In genomic region chr3:50297896-50298725, GRCh38 we compare ENCODE assay signal across 9 cellular contexts. TPM values are rescaled to one million over a fixed set of nuclear protein-coding genes. Genes with fewer than 3 reads are reported as not detected.
DNase-seq lines count a peak whose midpoint lies in the region; ATAC-seq and TF ChIP-seq lines count a peak whose summit lies in the region.
"Had no signal": no experiment of that assay in that cellular context is flagged by ENCODE, and none has a peak within 500 bp of the region (broad histone marks: within the 10 kb centered on the region; RNA-seq: fewer than 3 reads in every experiment).

No MANE protein-coding gene starts in this region.

- H3K9me3 ChIP-seq in iPS-18c (ENCODE audit: control insufficient read depth, insufficient read depth, low read length), result no peaks in the 10 kb centered on the region
- no peaks in the 10 kb centered on the region for H3K9me3 ChIP-seq in thymus (ENCODE audit: control insufficient read depth)

- H3K4me3 Mint-ChIP-seq in activated CD8-positive, alpha-beta memory T cell treated with anti-CD3 and anti-CD28 coated beads, Interleukin-2, amount 10 ng/mL, durations not matched to agents 7 days and 5 days, result peak overlapping the region; percentile 96
- peak overlapping the region; percentile 99 for H3K4me3 Mint-ChIP-seq in activated CD8-positive, alpha-beta T cell treated with anti-CD3 and anti-CD28 coated beads for 36 hours

- DNase-seq in activated CD8-positive, alpha-beta memory T cell treated with anti-CD3 and anti-CD28 coated beads, Interleukin-2, amount 10 ng/mL, durations not matched to agents 7 days and 5 days, result peak; percentile 54
- DNase-seq in activated CD8-positive, alpha-beta memory T cell treated with anti-CD3 and anti-CD28 coated beads, Interleukin-2, amount 50 U/mL, for 48 hours, result no peak
- DNase-seq in activated CD8-positive, alpha-beta T cell treated with anti-CD3 and anti-CD28 coated beads for 36 hours, result no peak
- no peak for DNase-seq in dermis blood vessel endothelial cell

- intact Hi-C loops in activated CD8-positive, alpha-beta T cell treated with anti-CD3 and anti-CD28 coated beads for 36 hours (cut with micrococcal nuclease), result no loop called here

- no peak for TF ChIP-seq CTCF in activated CD8-positive, alpha-beta T cell treated with anti-CD3 and anti-CD28 coated beads for 36 hours (IDR thresholded peaks at IDR 0.05)

- H3K36me3 ChIP-seq in thymus (ENCODE audit: control insufficient read depth, insufficient read depth), result no peaks in the 10 kb centered on the region

- H3K27me3 Mint-ChIP-seq in activated CD8-positive, alpha-beta memory T cell treated with anti-CD3 and anti-CD28 coated beads, Interleukin-2, amount 10 ng/mL, durations not matched to agents 7 days and 5 days, result no peaks in the 10 kb centered on the region
- no peaks in the 10 kb centered on the region for H3K27me3 Mint-ChIP-seq in activated CD8-positive, alpha-beta T cell treated with anti-CD3 and anti-CD28 coated beads for 36 hours

- H3K4me1 ChIP-seq in thymus (ENCODE audit: control insufficient read depth, insufficient read depth, low read length), result peaks cover 12% of the 10 kb centered on the region

- POLR2A ChIA-PET in activated CD8-positive, alpha-beta T cell treated with anti-CD3 and anti-CD28 coated beads for 36 hours (lab: Charles Lee), result interaction anchor here (0.9 to 3.1 kb wide), 13 partner anchors 8 to 61 kb away, joined by 3 to 14 read pairs (median 6); partner anchors contain the start of genes CYB561D2, LSMEM2, NPRL2 and RASSF1

- H3K36me3 Mint-ChIP-seq in activated CD8-positive, alpha-beta memory T cell treated with anti-CD3 and anti-CD28 coated beads, Interleukin-2, amount 10 ng/mL, durations not matched to agents 7 days and 5 days, result peaks cover 5% of the 10 kb centered on the region
- peaks cover 1% of the 10 kb centered on the region for H3K36me3 Mint-ChIP-seq in activated CD8-positive, alpha-beta T cell treated with anti-CD3 and anti-CD28 coated beads for 36 hours (ENCODE audit: low read depth)

- CTCF ChIA-PET in activated CD8-positive, alpha-beta memory T cell treated with anti-CD3 and anti-CD28 coated beads, Interleukin-2, amount 10 ng/mL, durations not matched to agents 7 days and 5 days (lab: Charles Lee), result interaction anchor here (0.5 to 17.4 kb wide), 18 partner anchors 9 to 293 kb away, joined by 3 to 266 read pairs (median 4); partner anchors contain the start of genes HYAL2, RASSF1, TMEM115 and TUSC2
- CTCF ChIA-PET in activated CD8-positive, alpha-beta T cell treated with anti-CD3 and anti-CD28 coated beads for 36 hours (lab: Charles Lee), result interaction anchor here (0.6 to 1.9 kb wide), 9 partner anchors 9 to 55 kb away, joined by 3 to 8 read pairs (median 4); partner anchors contain the start of genes LSMEM2 and TUSC2

- H3K9me3 Mint-ChIP-seq in activated CD8-positive, alpha-beta memory T cell treated with anti-CD3 and anti-CD28 coated beads, Interleukin-2, amount 10 ng/mL, durations not matched to agents 7 days and 5 days (ENCODE audit: low read depth), result no peaks in the 10 kb centered on the region
- no peaks in the 10 kb centered on the region for H3K9me3 Mint-ChIP-seq in activated CD8-positive, alpha-beta T cell treated with anti-CD3 and anti-CD28 coated beads for 36 hours

- no peak for ATAC-seq in activated CD8-positive, alpha-beta memory T cell treated with anti-CD3 and anti-CD28 coated beads, Interleukin-2, amount 10 ng/mL, durations not matched to agents 7 days and 5 days
- no peak for ATAC-seq in activated CD8-positive, alpha-beta T cell treated with anti-CD3 and anti-CD28 coated beads for 36 hours
- no peak for ATAC-seq in GM19467 (IDR thresholded peaks at IDR 0.05; ENCODE audit: unreplicated experiment)
- no peak for ATAC-seq in HG03439 (IDR thresholded peaks at IDR 0.05; ENCODE audit: unreplicated experiment)

- no peaks in the 10 kb centered on the region for H3K27me3 ChIP-seq in thymus (ENCODE audit: control insufficient read depth, insufficient read depth)

- WGBS in thymus, result 42% methylated on average over 9 of the region's 9 CpGs

- H3K27ac ChIP-seq in thymus (ENCODE audit: low read depth), result peak overlapping the region; percentile 52

- H3K27ac Mint-ChIP-seq in activated CD8-positive, alpha-beta memory T cell treated with anti-CD3 and anti-CD28 coated beads, Interleukin-2, amount 10 ng/mL, durations not matched to agents 7 days and 5 days, result peak overlapping the region; percentile 99
- peak overlapping the region; percentile 98 for H3K27ac Mint-ChIP-seq in activated CD8-positive, alpha-beta T cell treated with anti-CD3 and anti-CD28 coated beads for 36 hours

- H3K4me1 Mint-ChIP-seq in activated CD8-positive, alpha-beta memory T cell treated with anti-CD3 and anti-CD28 coated beads, Interleukin-2, amount 10 ng/mL, durations not matched to agents 7 days and 5 days, result peaks cover 23% of the 10 kb centered on the region
- H3K4me1 Mint-ChIP-seq in activated CD8-positive, alpha-beta T cell treated with anti-CD3 and anti-CD28 coated beads for 36 hours (ENCODE audit: low read depth), result peaks cover 17% of the 10 kb centered on the region

- H3K4me3 ChIP-seq in iPS-18c (ENCODE audit: insufficient read depth, low read depth, low read length) (peak overlapping the region; percentile 96; the same call in 1 of the 2 replicates), thymus (ENCODE audit: low read length) (peak overlapping the region; percentile 56)

RNA-seq across cellular contexts. Expression of gene HYAL3, which starts 1.1 kb away (rescaled TPM):
- total RNA-seq in activated CD8-positive, alpha-beta memory T cell treated with anti-CD3 and anti-CD28 coated beads, Interleukin-2, amount 10 ng/mL, durations not matched to agents 7 days and 5 days, result 10 to 100 TPM; 13.0 to 14.3 TPM
- total RNA-seq in activated CD8-positive, alpha-beta T cell treated with anti-CD3 and anti-CD28 coated beads for 36 hours, result 1 to 10 TPM; 3.3 to 4.1 TPM
- polyA plus RNA-seq in thymus, result 2.5 TPM
- total RNA-seq in dermis blood vessel endothelial cell, result 24.0 and 28.1 TPM in 2 replicates

RNA-seq across cellular contexts. Expression of gene NAA80, which starts 1.1 kb away (rescaled TPM):
- total RNA-seq in activated CD8-positive, alpha-beta memory T cell treated with anti-CD3 and anti-CD28 coated beads, Interleukin-2, amount 10 ng/mL, durations not matched to agents 7 days and 5 days, result 10 to 100 TPM; 23.1 to 37.3 TPM
- total RNA-seq in activated CD8-positive, alpha-beta T cell treated with anti-CD3 and anti-CD28 coated beads for 36 hours, result 10 to 100 TPM; 23.2 to 23.4 TPM
- polyA plus RNA-seq in thymus, result 23.7 TPM
- total RNA-seq in dermis blood vessel endothelial cell, result 4.9 and 7.3 TPM in 2 replicates

RNA-seq across cellular contexts. Expression of gene HYAL1, which starts 5.3 kb away (rescaled TPM):
- under 1 TPM; 0.14 to 0.15 TPM for total RNA-seq in activated CD8-positive, alpha-beta memory T cell treated with anti-CD3 and anti-CD28 coated beads, Interleukin-2, amount 10 ng/mL, durations not matched to agents 7 days and 5 days
- not detected for total RNA-seq in activated CD8-positive, alpha-beta T cell treated with anti-CD3 and anti-CD28 coated beads for 36 hours
- polyA plus RNA-seq in thymus, result 1.8 TPM
- 11.4 and 30.6 TPM in 2 replicates for total RNA-seq in dermis blood vessel endothelial cell

RNA-seq across cellular contexts. Expression of gene IFRD2, which starts 5.9 kb away (rescaled TPM):
- total RNA-seq in activated CD8-positive, alpha-beta memory T cell treated with anti-CD3 and anti-CD28 coated beads, Interleukin-2, amount 10 ng/mL, durations not matched to agents 7 days and 5 days, result 100 to 1,000 TPM in 1 of 2 experiments, 10 to 100 TPM in 1; 74.8 to 103 TPM
- total RNA-seq in activated CD8-positive, alpha-beta T cell treated with anti-CD3 and anti-CD28 coated beads for 36 hours, result 100 to 1,000 TPM; 132 to 133 TPM
- 52.3 TPM for polyA plus RNA-seq in thymus
- 92.2 and 113 TPM in 2 replicates for total RNA-seq in dermis blood vessel endothelial cell

RNA-seq across cellular contexts. Expression of gene LSMEM2, which starts 19.2 kb away (rescaled TPM):
- total RNA-seq in activated CD8-positive, alpha-beta memory T cell treated with anti-CD3 and anti-CD28 coated beads, Interleukin-2, amount 10 ng/mL, durations not matched to agents 7 days and 5 days, result not detected
- total RNA-seq in activated CD8-positive, alpha-beta T cell treated with anti-CD3 and anti-CD28 coated beads for 36 hours, result not detected
- polyA plus RNA-seq in thymus, result 0.11 TPM
- not detected in 2 replicates for total RNA-seq in dermis blood vessel endothelial cell
- total RNA-seq: dermis microvascular lymphatic vessel endothelial cell had no signal

Comparison
In these comparisons a context has a peak if more than half of its experiments do, and no peak if none do; other contexts are left out.
1. RNA of gene HYAL1, which starts 5.3 kb away (total RNA-seq): 11.4 to 30.6 TPM in dermis blood vessel endothelial cell; not detected in activated CD8-positive, alpha-beta T cell treated with anti-CD3 and anti-CD28 coated beads for 36 hours and 0.14 to 0.15 TPM in activated CD8-positive, alpha-beta memory T cell treated with anti-CD3 and anti-CD28 coated beads, Interleukin-2, amount 10 ng/mL, durations not matched to agents 7 days and 5 days; every median in the first group is over 10 times any median in the second.